In genomic region chr3:8942746-8943488, GRCh38 we compare ENCODE assay signal across 7 cellular contexts.
"Had no signal": no experiment of that assay in that cellular context is flagged by ENCODE, and none has a peak within 500 bp of the region (broad histone marks: within the 10 kb centered on the region; RNA-seq: fewer than 3 reads in every experiment).

No MANE protein-coding gene starts in this region.

- H3K4me3 ChIP-seq: K562 had no signal

- H3K4me1 Mint-ChIP-seq: IgD-negative memory B cell had no signal

- H3K27ac Mint-ChIP-seq: IgD-negative memory B cell had no signal

- H3K27ac ChIP-seq: HL-60 had no signal

- DNase-seq: IMR-90, KBM-7, KG1 had no signal

- H3K27me3 Mint-ChIP-seq: IgD-negative memory B cell had no signal

- ATAC-seq: HepG2, K562 had no signal
